In the genomic region with DNA sequence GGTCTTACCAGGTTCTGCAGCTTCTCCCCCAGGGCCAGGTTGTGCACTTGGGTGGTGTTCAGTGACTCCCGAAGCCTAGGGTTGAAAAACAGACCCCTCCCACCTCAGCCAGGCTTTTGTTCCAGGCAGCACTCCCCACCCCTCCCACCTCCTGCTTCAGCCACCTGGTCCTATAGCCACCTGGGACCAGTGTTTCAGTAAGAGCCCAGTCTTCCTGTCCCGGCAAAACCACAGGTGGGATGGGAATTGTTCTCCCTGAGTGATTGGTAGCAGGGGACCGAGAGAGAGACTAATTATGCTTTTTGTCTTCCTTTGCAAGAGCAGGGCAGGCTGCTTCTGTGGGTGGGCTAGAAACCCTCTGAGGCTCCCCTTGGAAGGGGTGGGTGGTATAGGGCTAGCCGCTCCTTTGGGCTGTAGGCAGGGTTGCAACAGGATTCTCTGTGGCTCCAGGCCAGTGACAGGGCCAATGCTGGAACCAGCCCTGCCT, we compare ENCODE assay signal across 13 cellular contexts. TPM values are rescaled to one million over a fixed set of nuclear protein-coding genes. Genes with fewer than 3 reads are reported as not detected.
DNase-seq lines count a peak whose midpoint lies in the region; ATAC-seq, FAIRE-seq and TF ChIP-seq lines count a peak whose summit lies in the region.
"Had no signal": no experiment of that assay in that cellular context is flagged by ENCODE, and none has a peak within 500 bp of the region (broad histone marks: within the 10 kb centered on the region; RNA-seq: fewer than 3 reads in every experiment).

No MANE protein-coding gene starts in this region.

- WGBS in HepG2 (ENCODE audit: low lambda C conversion rate) = 36% methylated on average over 3 of the region's 4 CpGs
- no CpG with 5 or more reads among the region's 4 CpGs for WGBS in right lobe of liver (ENCODE audit: insufficient coverage, low coverage, low lambda C conversion rate, missing lambda C conversion rate)
- WGBS in trophoblast cell (ENCODE audit: extremely low coverage, insufficient coverage, insufficient read length) = no CpG with 5 or more reads among the region's 4 CpGs

- H3K4me1 ChIP-seq in HepG2 (ENCODE audit: insufficient read depth, low read length) = peaks cover 39% of the 10 kb centered on the region
- no peaks in the 10 kb centered on the region for H3K4me1 ChIP-seq in right lobe of liver
- peaks cover 17% of the 10 kb centered on the region for H3K4me1 ChIP-seq in OCI-LY7 (ENCODE audit: insufficient read depth, low read length, poor library complexity, severe bottlenecking)
- H3K4me1 ChIP-seq in trophoblast cell (ENCODE audit: control insufficient read depth in 1 of 2, insufficient read depth in 2 of 2, low read length in 2 of 2) = peaks cover 8 to 10% of the 10 kb centered on the region in 2 experiments

- POLR2A ChIA-PET in HepG2 (lab: Yijun Ruan, JAX) (interaction anchor here (1.2 to 2.2 kb wide), 11 partner anchors 9 to 356 kb away, joined by 4 to 10 read pairs (median 5); partner anchors contain the start of genes ARL2, NEAT1, SAC3D1 and TM7SF2), OCI-LY7 (lab: Charles Lee) (no interaction called here)

- H3K79me2 ChIP-seq in HepG2 (ENCODE audit: insufficient read depth, low read length) (no peaks in the 10 kb centered on the region), OCI-LY7 (ENCODE audit: insufficient read depth, low read depth, low read length) (no peaks in the 10 kb centered on the region), trophoblast cell (ENCODE audit: control insufficient read depth, insufficient read depth, low read length, poor library complexity) (no peaks in the 10 kb centered on the region)

- TF ChIP-seq POLR2A in HepG2 (IDR thresholded peaks at IDR 0.05; ENCODE audit: insufficient read depth in 1 of 2, low read depth in 2 of 2, low read length in 2 of 2) (0 out of 4 replicates have a peak, but pooled peaks of 1 of the 2 experiments have one; percentile 7), right lobe of liver (IDR thresholded peaks at IDR 0.05) (no peak)

- TF ChIP-seq EP300 in HepG2 (IDR thresholded peaks at IDR 0.05; ENCODE audit: low read depth in 2 of 2, low read length in 2 of 2) (no peak), HepG2 (CRISPR knock-in tag; IDR thresholded peaks at IDR 0.05; ENCODE audit: borderline replicate concordance) (no peak)

- H3K4me3 ChIP-seq in HepG2 (replicated peaks in 1 of 3; ENCODE audit: insufficient read depth in 1 of 3, low read depth in 2 of 3, low read length in 3 of 3) (peak overlapping the region; percentile 65 to 79 (median 67)), right lobe of liver (no peak overlapping the region), OCI-LY7 (ENCODE audit: low read depth, low read length, poor library complexity, severe bottlenecking) (no peak overlapping the region), trophoblast cell (ENCODE audit: low read depth, low read length) (no peak overlapping the region)
- H3K4me3 ChIP-seq: Peyer's patch had no signal

- TF ChIP-seq RAD21 in HepG2 (CRISPR knock-in tag; IDR thresholded peaks at IDR 0.05) = no peak

- H4K8ac ChIP-seq in trophoblast cell (ENCODE audit: low read depth, low read length) = no peak overlapping the region

- H2AFZ ChIP-seq in HepG2 (ENCODE audit: low read length) (no peak overlapping the region), OCI-LY7 (ENCODE audit: low read length) (no peak overlapping the region), trophoblast cell (ENCODE audit: insufficient read depth, low read length, poor library complexity) (no peak overlapping the region)

- H3K14ac ChIP-seq in trophoblast cell (ENCODE audit: low read length) = no peak overlapping the region

- ATAC-seq in HepG2 (peak; percentile 26), right lobe of liver (no peak), omental fat pad (ENCODE audit: low FRiP score) (no peak)
- ATAC-seq: left cardiac atrium had no signal

- H3K4me2 ChIP-seq in HepG2 (ENCODE audit: low read depth, low read length) = peak overlapping the region; percentile 87
- peak overlapping the region; percentile 33; the same call in 1 of the 2 replicates for H3K4me2 ChIP-seq in OCI-LY7 (ENCODE audit: low read length)
- H3K4me2 ChIP-seq in trophoblast cell (ENCODE audit: low read length) = no peak overlapping the region

- H3K36me3 ChIP-seq in HepG2 (replicated peaks in 1 of 2; ENCODE audit: control insufficient read depth in 1 of 2, insufficient read depth in 2 of 2, low read length in 2 of 2) = no peaks in the 10 kb centered on the region
- no peaks in the 10 kb centered on the region for H3K36me3 ChIP-seq in right lobe of liver
- H3K36me3 ChIP-seq in OCI-LY7 (ENCODE audit: insufficient read depth, low read length) = no peaks in the 10 kb centered on the region
- no peaks in the 10 kb centered on the region for H3K36me3 ChIP-seq in trophoblast cell (ENCODE audit: control insufficient read depth in 1 of 2, insufficient read depth in 2 of 2, low read length in 2 of 2)
- H3K36me3 ChIP-seq: Peyer's patch had no signal

- no peaks in the 10 kb centered on the region for H3K79me1 ChIP-seq in trophoblast cell (ENCODE audit: low read length)

- no peak overlapping the region for H2BK12ac ChIP-seq in trophoblast cell (ENCODE audit: low read length)

- FAIRE-seq in HepG2 (lab: Jason Lieb, UNC) = peak; percentile 8

- no peaks in the 10 kb centered on the region for H3K27me3 ChIP-seq in HepG2 (ENCODE audit: control insufficient read depth in 1 of 2, insufficient read depth in 2 of 2, low read length in 2 of 2)
- no peaks in the 10 kb centered on the region for H3K27me3 ChIP-seq in right lobe of liver
- H3K27me3 ChIP-seq in trophoblast cell (ENCODE audit: insufficient read depth, low read length) = no peaks in the 10 kb centered on the region
- H3K27me3 ChIP-seq: Peyer's patch had no signal

- DNase-seq in HepG2 (ENCODE audit: low spot score) (no peak), right lobe of liver (no peak), OCI-LY7 (ENCODE audit: low spot score) (peak; percentile 20), trophoblast cell (no peak), NCI-H748 (lab: John Stamatoyannopoulos, UW; ENCODE audit: unreplicated experiment) (no peak), omental fat pad (ENCODE audit: low spot score) (no peak)
- DNase-seq: activated CD4-positive, alpha-beta T cell treated with anti-CD3 and anti-CD28 coated beads, Interleukin-2, amount 10 ng/mL, durations not matched to agents 7 days and 5 days; Karpas-422; left cardiac atrium; Peyer's patch had no signal

- CTCF ChIA-PET in HepG2 (lab: Yijun Ruan, JAX; ENCODE audit: low intra/inter-chr PET ratio, low total read pairs) = no interaction called here
- CTCF ChIA-PET in OCI-LY7 (lab: Charles Lee; ENCODE audit: unreplicated experiment) = no interaction called here

- no peak overlapping the region for H3K18ac ChIP-seq in trophoblast cell (ENCODE audit: low read length)

- no peak overlapping the region for H3K4ac ChIP-seq in trophoblast cell (ENCODE audit: low read depth, low read length)

- H3K9me3 ChIP-seq in HepG2 (ENCODE audit: low read length) (no peaks in the 10 kb centered on the region), right lobe of liver (no peaks in the 10 kb centered on the region), OCI-LY7 (ENCODE audit: low read length) (no peaks in the 10 kb centered on the region), trophoblast cell (ENCODE audit: insufficient read depth, low read depth, low read length) (no peaks in the 10 kb centered on the region)
- H3K9me3 ChIP-seq: Peyer's patch had no signal

- TF ChIP-seq CTCF in HepG2 (CRISPR knock-in tag; IDR thresholded peaks at IDR 0.05) (no peak), right lobe of liver (IDR thresholded peaks at IDR 0.05) (no peak), OCI-LY7 (conservative IDR thresholded peaks at IDR 0.05; ENCODE audit: low read length) (no peak), omental fat pad (IDR thresholded peaks at IDR 0.05) (no peak)

- H4K20me1 ChIP-seq in HepG2 (ENCODE audit: insufficient read depth, low read length) = no peaks in the 10 kb centered on the region
- no peaks in the 10 kb centered on the region for H4K20me1 ChIP-seq in OCI-LY7 (ENCODE audit: insufficient read depth, low read length)

- no peak overlapping the region for H2BK120ac ChIP-seq in trophoblast cell (ENCODE audit: insufficient read depth, low read length, poor library complexity)

- no peak overlapping the region for H3K23ac ChIP-seq in trophoblast cell (ENCODE audit: low read length)

- H3K9ac ChIP-seq in HepG2 (ENCODE audit: insufficient read depth, low read depth, low read length) (peak overlapping the region; percentile 74), trophoblast cell (ENCODE audit: low read length) (no peak overlapping the region)

- BruUV-seq in HepG2 (replicated peaks; lab: Mats Ljungman, UMichigan) (no TSS peak), OCI-LY7 (replicated peaks; lab: Mats Ljungman, UMichigan) (no TSS peak)

- H3K27ac ChIP-seq in HepG2 (ENCODE audit: extremely low read length, insufficient read depth, low read length) = peak overlapping the region; percentile 59
- H3K27ac ChIP-seq in right lobe of liver = no peak overlapping the region
- H3K27ac ChIP-seq in OCI-LY7 (ENCODE audit: low read depth, low read length, poor library complexity, severe bottlenecking) = no peak overlapping the region
- H3K27ac ChIP-seq in trophoblast cell (ENCODE audit: low read depth, low read length) = no peak overlapping the region

- no peaks in the 10 kb centered on the region for H3K9me2 ChIP-seq in OCI-LY7 (ENCODE audit: insufficient read depth, low read length)

- no peak overlapping the region for H2AK5ac ChIP-seq in trophoblast cell (ENCODE audit: low read length)

- intact Hi-C loops in HepG2 (cut with micrococcal nuclease; ENCODE audit: unreplicated experiment) = no loop called here
- intact Hi-C loops in right lobe of liver (cut with DNase I) = no loop called here
- intact Hi-C loops in OCI-LY7 (cut with micrococcal nuclease; ENCODE audit: unreplicated experiment) = no loop called here

- no peak overlapping the region for H2BK5ac ChIP-seq in trophoblast cell (ENCODE audit: low read depth, low read length, poor library complexity)

- no peak overlapping the region for H4K91ac ChIP-seq in trophoblast cell (ENCODE audit: low read depth, low read length)

- in situ Hi-C loops in HepG2 (cut with HindIII; ENCODE audit: extremely low pct_ligation_motif_present, low pct_unique_long_range_greater_than_20kb) = loop anchor here (5.0 kb wide), 1 partner anchor 40 kb away; the partner anchor contains the start of gene SNX15

- no peak overlapping the region for H4K12ac ChIP-seq in trophoblast cell (ENCODE audit: low read depth, low read length)

RNA-seq across cellular contexts. Expression of gene NAALADL1, which starts 8.5 kb away (rescaled TPM):
- total RNA-seq in HepG2 (2016; rRNA removed; fragmentation: Illumina TruSeq; extraction: Trizol) (3.4 and 9.3 TPM in 2 replicates), right lobe of liver (1 to 10 TPM in 5 of 6 experiments, under 1 TPM in 1; 0.83 to 3.5 (median 1.4) TPM), OCI-LY7 (2022) (3.9 and 4.6 TPM in 2 replicates), omental fat pad (10 to 100 TPM; 17.0 to 39.1 (median 23.3) TPM)
- total RNA-seq in HepG2 (2016; cell fraction: cytosol; rRNA removed; fragmentation: Illumina TruSeq; extraction: Trizol; ENCODE audit: low read depth) = 1.5 and 2.2 TPM in 2 replicates
- total RNA-seq in HepG2 (2016; cell fraction: insoluble cytoplasmic fraction; rRNA removed; fragmentation: Illumina TruSeq; extraction: Trizol) = 3.2 and 9.6 TPM in 2 replicates
- 1.3 and 2.0 TPM in 2 replicates for total RNA-seq in HepG2 (2016; cell fraction: membrane; rRNA removed; fragmentation: Illumina TruSeq; extraction: Trizol)
- total RNA-seq in HepG2 (2016; cell fraction: nucleus; rRNA removed; fragmentation: Illumina TruSeq; extraction: Trizol) = 8.8 and 12.8 TPM in 2 replicates
- 33.9 and 67.5 TPM in 2 replicates for polyA plus RNA-seq in HepG2 (2011; rRNA removed)
- polyA plus RNA-seq in HepG2 (2011; cell fraction: cytosol; rRNA removed) = 24.8 and 27.3 TPM in 2 replicates
- 178 and 181 TPM in 2 replicates for polyA plus RNA-seq in HepG2 (2011; cell fraction: nucleus; rRNA removed)
- 30.3 and 30.5 TPM in 2 replicates for polyA plus RNA-seq in HepG2 (2012)
- 1.1 and 1.2 TPM in 2 replicates for polyA plus RNA-seq in HepG2 (2016; cell fraction: cytosol; fragmentation: Illumina TruSeq; extraction: Trizol; ENCODE audit: low read depth)
- polyA plus RNA-seq in HepG2 (2016; cell fraction: insoluble cytoplasmic fraction; fragmentation: Illumina TruSeq; extraction: Trizol; ENCODE audit: low read depth) = 2.4 and 2.9 TPM in 2 replicates
- polyA plus RNA-seq in HepG2 (2016; cell fraction: membrane; fragmentation: Illumina TruSeq; extraction: Trizol; ENCODE audit: low read depth) = 2.0 and 2.1 TPM in 2 replicates
- polyA plus RNA-seq in HepG2 (2016; cell fraction: nucleus; fragmentation: Illumina TruSeq; extraction: Trizol; ENCODE audit: insufficient read depth, low read depth) = 23.7 and 32.1 TPM in 2 replicates
- polyA minus RNA-seq in HepG2 (2011; rRNA and poly(A)+ RNA removed; ENCODE audit: low replicate concordance) = 0.09 and 15.4 TPM in 2 replicates
- 6.0 and 9.8 TPM in 2 replicates for polyA minus RNA-seq in HepG2 (2011; cell fraction: cytosol; rRNA and poly(A)+ RNA removed)
- polyA minus RNA-seq in HepG2 (2011; cell fraction: nucleus; rRNA and poly(A)+ RNA removed) = 13.3 and 19.3 TPM in 2 replicates
- total RNA-seq in OCI-LY7 (2014; rRNA removed; shearing (Covaris generic)) = 2.7 and 7.1 TPM in 2 replicates
- polyA plus RNA-seq in trophoblast cell (2013) = 0.10 and 0.29 TPM in 2 replicates
- total RNA-seq: A172, chondrocyte, H4 had no signal

RNA-seq across cellular contexts. Expression of gene CDCA5, which starts 17.0 kb away (rescaled TPM):
- total RNA-seq in HepG2 (2016; rRNA removed; fragmentation: Illumina TruSeq; extraction: Trizol) (50.6 and 63.1 TPM in 2 replicates), right lobe of liver (1 to 10 TPM in 3 of 6 experiments, under 1 TPM in 3; 0.31 to 2.3 (median 1.0) TPM), OCI-LY7 (2022) (151 and 153 TPM in 2 replicates), omental fat pad (1 to 10 TPM in 2 of 4 donors, under 1 TPM in 1, not detected in 1; 0.56 to 2.8 (median 1.4) TPM)
- total RNA-seq in HepG2 (2016; cell fraction: cytosol; rRNA removed; fragmentation: Illumina TruSeq; extraction: Trizol; ENCODE audit: low read depth) = 10.5 and 13.6 TPM in 2 replicates
- total RNA-seq in HepG2 (2016; cell fraction: insoluble cytoplasmic fraction; rRNA removed; fragmentation: Illumina TruSeq; extraction: Trizol) = 51.6 and 54.0 TPM in 2 replicates
- 34.2 and 34.8 TPM in 2 replicates for total RNA-seq in HepG2 (2016; cell fraction: membrane; rRNA removed; fragmentation: Illumina TruSeq; extraction: Trizol)
- total RNA-seq in HepG2 (2016; cell fraction: nucleus; rRNA removed; fragmentation: Illumina TruSeq; extraction: Trizol) = 28.5 and 29.9 TPM in 2 replicates
- 9.8 and 13.5 TPM in 2 replicates for polyA plus RNA-seq in HepG2 (2011; rRNA removed)
- polyA plus RNA-seq in HepG2 (2011; cell fraction: cytosol; rRNA removed) = 9.8 and 14.9 TPM in 2 replicates
- polyA plus RNA-seq in HepG2 (2011; cell fraction: nucleus; rRNA removed) = 13.0 and 18.3 TPM in 2 replicates
- 9.0 and 19.7 TPM in 2 replicates for polyA plus RNA-seq in HepG2 (2012)
- polyA plus RNA-seq in HepG2 (2016; cell fraction: cytosol; fragmentation: Illumina TruSeq; extraction: Trizol; ENCODE audit: low read depth) = 10.9 and 11.2 TPM in 2 replicates
- polyA plus RNA-seq in HepG2 (2016; cell fraction: insoluble cytoplasmic fraction; fragmentation: Illumina TruSeq; extraction: Trizol; ENCODE audit: low read depth) = 71.5 and 74.3 TPM in 2 replicates
- 26.4 and 29.7 TPM in 2 replicates for polyA plus RNA-seq in HepG2 (2016; cell fraction: membrane; fragmentation: Illumina TruSeq; extraction: Trizol; ENCODE audit: low read depth)
- 62.8 and 64.8 TPM in 2 replicates for polyA plus RNA-seq in HepG2 (2016; cell fraction: nucleus; fragmentation: Illumina TruSeq; extraction: Trizol; ENCODE audit: insufficient read depth, low read depth)
- polyA minus RNA-seq in HepG2 (2011; rRNA and poly(A)+ RNA removed; ENCODE audit: low replicate concordance) = 21.2 and 61.0 TPM in 2 replicates
- polyA minus RNA-seq in HepG2 (2011; cell fraction: cytosol; rRNA and poly(A)+ RNA removed) = 8.1 and 8.3 TPM in 2 replicates
- polyA minus RNA-seq in HepG2 (2011; cell fraction: nucleus; rRNA and poly(A)+ RNA removed) = 7.0 and 10.6 TPM in 2 replicates
- 119 and 135 TPM in 2 replicates for total RNA-seq in OCI-LY7 (2014; rRNA removed; shearing (Covaris generic))
- 23.9 and 24.5 TPM in 2 replicates for polyA plus RNA-seq in trophoblast cell (2013)

RNA-seq across cellular contexts. Expression of gene ZFPL1, which starts 17.2 kb away (rescaled TPM):
- total RNA-seq in HepG2 (2016; rRNA removed; fragmentation: Illumina TruSeq; extraction: Trizol) (27.6 and 32.2 TPM in 2 replicates), right lobe of liver (10 to 100 TPM; 15.4 to 22.4 (median 18.0) TPM), OCI-LY7 (2022) (38.4 and 42.6 TPM in 2 replicates), omental fat pad (10 to 100 TPM; 21.3 to 44.5 (median 32.6) TPM)
- total RNA-seq in HepG2 (2016; cell fraction: cytosol; rRNA removed; fragmentation: Illumina TruSeq; extraction: Trizol; ENCODE audit: low read depth) = 18.5 and 24.3 TPM in 2 replicates
- 23.3 and 34.5 TPM in 2 replicates for total RNA-seq in HepG2 (2016; cell fraction: insoluble cytoplasmic fraction; rRNA removed; fragmentation: Illumina TruSeq; extraction: Trizol)
- total RNA-seq in HepG2 (2016; cell fraction: membrane; rRNA removed; fragmentation: Illumina TruSeq; extraction: Trizol) = 24.9 and 32.0 TPM in 2 replicates
- 20.7 and 22.6 TPM in 2 replicates for total RNA-seq in HepG2 (2016; cell fraction: nucleus; rRNA removed; fragmentation: Illumina TruSeq; extraction: Trizol)
- 49.7 and 56.0 TPM in 2 replicates for polyA plus RNA-seq in HepG2 (2011; rRNA removed)
- polyA plus RNA-seq in HepG2 (2011; cell fraction: cytosol; rRNA removed) = 29.9 and 43.2 TPM in 2 replicates
- polyA plus RNA-seq in HepG2 (2011; cell fraction: nucleus; rRNA removed) = 58.5 and 59.4 TPM in 2 replicates
- polyA plus RNA-seq in HepG2 (2012) = 21.4 and 31.3 TPM in 2 replicates
- polyA plus RNA-seq in HepG2 (2016; cell fraction: cytosol; fragmentation: Illumina TruSeq; extraction: Trizol; ENCODE audit: low read depth) = 23.6 and 30.1 TPM in 2 replicates
- 27.9 and 36.5 TPM in 2 replicates for polyA plus RNA-seq in HepG2 (2016; cell fraction: insoluble cytoplasmic fraction; fragmentation: Illumina TruSeq; extraction: Trizol; ENCODE audit: low read depth)
- polyA plus RNA-seq in HepG2 (2016; cell fraction: membrane; fragmentation: Illumina TruSeq; extraction: Trizol; ENCODE audit: low read depth) = 25.0 and 25.2 TPM in 2 replicates
- polyA plus RNA-seq in HepG2 (2016; cell fraction: nucleus; fragmentation: Illumina TruSeq; extraction: Trizol; ENCODE audit: insufficient read depth, low read depth) = 33.5 and 40.8 TPM in 2 replicates
- 50.7 and 52.3 TPM in 2 replicates for polyA minus RNA-seq in HepG2 (2011; rRNA and poly(A)+ RNA removed; ENCODE audit: low replicate concordance)
- polyA minus RNA-seq in HepG2 (2011; cell fraction: cytosol; rRNA and poly(A)+ RNA removed) = 15.5 and 16.8 TPM in 2 replicates
- 40.4 and 59.2 TPM in 2 replicates for polyA minus RNA-seq in HepG2 (2011; cell fraction: nucleus; rRNA and poly(A)+ RNA removed)
- total RNA-seq in OCI-LY7 (2014; rRNA removed; shearing (Covaris generic)) = 39.5 and 43.9 TPM in 2 replicates
- polyA plus RNA-seq in trophoblast cell (2013) = 66.5 and 69.3 TPM in 2 replicates

RNA-seq across cellular contexts. Expression of gene SAC3D1, which starts 25.8 kb away (rescaled TPM):
- total RNA-seq in HepG2 (2016; rRNA removed; fragmentation: Illumina TruSeq; extraction: Trizol) (33.2 and 36.3 TPM in 2 replicates), right lobe of liver (10 to 100 TPM in 2 of 6 experiments, 1 to 10 TPM in 4; 4.2 to 13.8 (median 5.8) TPM), OCI-LY7 (2022) (32.5 and 32.7 TPM in 2 replicates), omental fat pad (10 to 100 TPM in 2 of 4 donors, 1 to 10 TPM in 2; 4.8 to 11.8 (median 10.1) TPM)
- total RNA-seq in HepG2 (2016; cell fraction: cytosol; rRNA removed; fragmentation: Illumina TruSeq; extraction: Trizol; ENCODE audit: low read depth) = 17.6 and 24.5 TPM in 2 replicates
- 27.9 and 37.1 TPM in 2 replicates for total RNA-seq in HepG2 (2016; cell fraction: insoluble cytoplasmic fraction; rRNA removed; fragmentation: Illumina TruSeq; extraction: Trizol)
- 28.3 and 36.0 TPM in 2 replicates for total RNA-seq in HepG2 (2016; cell fraction: membrane; rRNA removed; fragmentation: Illumina TruSeq; extraction: Trizol)
- total RNA-seq in HepG2 (2016; cell fraction: nucleus; rRNA removed; fragmentation: Illumina TruSeq; extraction: Trizol) = 15.6 and 16.8 TPM in 2 replicates
- 7.4 and 8.9 TPM in 2 replicates for polyA plus RNA-seq in HepG2 (2011; rRNA removed)
- 10.6 and 22.0 TPM in 2 replicates for polyA plus RNA-seq in HepG2 (2011; cell fraction: cytosol; rRNA removed)
- polyA plus RNA-seq in HepG2 (2011; cell fraction: nucleus; rRNA removed) = 12.6 and 14.5 TPM in 2 replicates
- 7.4 and 9.2 TPM in 2 replicates for polyA plus RNA-seq in HepG2 (2012)
- 17.6 and 24.3 TPM in 2 replicates for polyA plus RNA-seq in HepG2 (2016; cell fraction: cytosol; fragmentation: Illumina TruSeq; extraction: Trizol; ENCODE audit: low read depth)
- 34.5 and 41.1 TPM in 2 replicates for polyA plus RNA-seq in HepG2 (2016; cell fraction: insoluble cytoplasmic fraction; fragmentation: Illumina TruSeq; extraction: Trizol; ENCODE audit: low read depth)
- 30.7 and 35.8 TPM in 2 replicates for polyA plus RNA-seq in HepG2 (2016; cell fraction: membrane; fragmentation: Illumina TruSeq; extraction: Trizol; ENCODE audit: low read depth)
- 28.3 and 35.8 TPM in 2 replicates for polyA plus RNA-seq in HepG2 (2016; cell fraction: nucleus; fragmentation: Illumina TruSeq; extraction: Trizol; ENCODE audit: insufficient read depth, low read depth)
- 16.9 and 20.3 TPM in 2 replicates for polyA minus RNA-seq in HepG2 (2011; rRNA and poly(A)+ RNA removed; ENCODE audit: low replicate concordance)
- 9.3 and 12.0 TPM in 2 replicates for polyA minus RNA-seq in HepG2 (2011; cell fraction: cytosol; rRNA and poly(A)+ RNA removed)
- polyA minus RNA-seq in HepG2 (2011; cell fraction: nucleus; rRNA and poly(A)+ RNA removed) = 3.4 and 3.6 TPM in 2 replicates
- 23.3 and 28.2 TPM in 2 replicates for total RNA-seq in OCI-LY7 (2014; rRNA removed; shearing (Covaris generic))
- polyA plus RNA-seq in trophoblast cell (2013) = 12.0 TPM in 2 replicates

RNA-seq across cellular contexts. Expression of gene VPS51, which starts 29.2 kb away (rescaled TPM):
- total RNA-seq in HepG2 (2016; rRNA removed; fragmentation: Illumina TruSeq; extraction: Trizol) (57.4 and 76.3 TPM in 2 replicates), right lobe of liver (100 to 1,000 TPM in 2 of 6 experiments, 10 to 100 TPM in 4; 41.5 to 170 (median 50.2) TPM), OCI-LY7 (2022) (119 and 146 TPM in 2 replicates), omental fat pad (100 to 1,000 TPM; 151 to 208 (median 192) TPM)
- total RNA-seq in HepG2 (2016; cell fraction: cytosol; rRNA removed; fragmentation: Illumina TruSeq; extraction: Trizol; ENCODE audit: low read depth) = 19.9 and 21.8 TPM in 2 replicates
- total RNA-seq in HepG2 (2016; cell fraction: insoluble cytoplasmic fraction; rRNA removed; fragmentation: Illumina TruSeq; extraction: Trizol) = 57.9 and 73.3 TPM in 2 replicates
- total RNA-seq in HepG2 (2016; cell fraction: membrane; rRNA removed; fragmentation: Illumina TruSeq; extraction: Trizol) = 41.6 and 45.8 TPM in 2 replicates
- 39.3 and 42.6 TPM in 2 replicates for total RNA-seq in HepG2 (2016; cell fraction: nucleus; rRNA removed; fragmentation: Illumina TruSeq; extraction: Trizol)
- polyA plus RNA-seq in HepG2 (2011; rRNA removed) = 90.6 and 104 TPM in 2 replicates
- 71.6 and 122 TPM in 2 replicates for polyA plus RNA-seq in HepG2 (2011; cell fraction: cytosol; rRNA removed)
- 109 and 133 TPM in 2 replicates for polyA plus RNA-seq in HepG2 (2011; cell fraction: nucleus; rRNA removed)
- 63.3 and 65.8 TPM in 2 replicates for polyA plus RNA-seq in HepG2 (2012)
- polyA plus RNA-seq in HepG2 (2016; cell fraction: cytosol; fragmentation: Illumina TruSeq; extraction: Trizol; ENCODE audit: low read depth) = 10.5 and 13.0 TPM in 2 replicates
- 57.3 and 57.6 TPM in 2 replicates for polyA plus RNA-seq in HepG2 (2016; cell fraction: insoluble cytoplasmic fraction; fragmentation: Illumina TruSeq; extraction: Trizol; ENCODE audit: low read depth)
- polyA plus RNA-seq in HepG2 (2016; cell fraction: membrane; fragmentation: Illumina TruSeq; extraction: Trizol; ENCODE audit: low read depth) = 31.4 and 34.7 TPM in 2 replicates
- 69.3 and 82.4 TPM in 2 replicates for polyA plus RNA-seq in HepG2 (2016; cell fraction: nucleus; fragmentation: Illumina TruSeq; extraction: Trizol; ENCODE audit: insufficient read depth, low read depth)
- polyA minus RNA-seq in HepG2 (2011; rRNA and poly(A)+ RNA removed; ENCODE audit: low replicate concordance) = 231 and 328 TPM in 2 replicates
- polyA minus RNA-seq in HepG2 (2011; cell fraction: cytosol; rRNA and poly(A)+ RNA removed) = 114 and 132 TPM in 2 replicates
- polyA minus RNA-seq in HepG2 (2011; cell fraction: nucleus; rRNA and poly(A)+ RNA removed) = 53.6 and 55.8 TPM in 2 replicates
- total RNA-seq in OCI-LY7 (2014; rRNA removed; shearing (Covaris generic)) = 214 and 221 TPM in 2 replicates
- 51.4 and 52.0 TPM in 2 replicates for polyA plus RNA-seq in trophoblast cell (2013)

Comparison
In these comparisons a context has a peak if more than half of its experiments do, and no peak if none do; other contexts are left out.
1. H3K4me3 ChIP-seq: peak in HepG2 (3 of 3); none in right lobe of liver (0 of 3), OCI-LY7 (single experiment) and trophoblast cell (single experiment).